ENCODE assay signal across 12 cellular contexts in genomic region chr13:113129921-113130750, GRCh38. TPM values are rescaled to one million over a fixed set of nuclear protein-coding genes. Genes with fewer than 3 reads are reported as not detected.
DNase-seq lines count a peak whose midpoint lies in the region; ATAC-seq and TF ChIP-seq lines count a peak whose summit lies in the region.
"Had no signal": no experiment of that assay in that cellular context is flagged by ENCODE, and none has a peak within 500 bp of the region (broad histone marks: within the 10 kb centered on the region; RNA-seq: fewer than 3 reads in every experiment).

No MANE protein-coding gene starts in this region.

- DNase-seq in activated T-cell treated with anti-CD3 and anti-CD28 coated beads, Interleukin-2, amount 50 U/mL, for 4 hours: no peak
- DNase-seq in activated T-cell treated with anti-CD3 and anti-CD28 coated beads for 4 hours (no peak), esophagus squamous epithelium (lab: John Stamatoyannopoulos, UW) (no peak), type B pancreatic cell (ENCODE audit: extremely low spot score, unreplicated experiment) (peak; percentile 65), NCI-H524 treated with DMSO at 0.1 percent for 48 hours (lab: John Stamatoyannopoulos, UW) (no peak), DMS79 (lab: John Stamatoyannopoulos, UW) (no peak)
- DNase-seq in naive thymus-derived CD8-positive, alpha-beta T cell: peak in 4 of 10 donors; percentile 26 to 69 (median 32)
- DNase-seq: AML-193, NCI-H524 had no signal

- WGBS in esophagus squamous epithelium, 2 donors: 72 to 74% methylated on average over 21 to 24 of the region's 60 CpGs

- H3K4me1 ChIP-seq in esophagus squamous epithelium: peaks cover 0 to 9% (median 0%) of the 10 kb centered on the region in 3 donors
- H3K4me1 ChIP-seq: adrenal gland, gastrocnemius medialis had no signal

- peak in 1 of 2 donors; percentile 75 for ATAC-seq in activated T-cell treated with anti-CD3 and anti-CD28 coated beads, Interleukin-2, amount 50 U/mL, for 4 hours
- peak; percentile 36 to 78 for ATAC-seq in naive thymus-derived CD8-positive, alpha-beta T cell
- ATAC-seq in GM18505 (IDR thresholded peaks at IDR 0.05; ENCODE audit: unreplicated experiment): no peak
- ATAC-seq: gastrocnemius medialis had no signal

- intact Hi-C loops in esophagus squamous epithelium (cut with DNase I): no loop called here

- no peaks in the 10 kb centered on the region for H3K36me3 Mint-ChIP-seq in activated T-cell treated with anti-CD3 and anti-CD28 coated beads, Interleukin-2, amount 50 U/mL, for 4 hours (ENCODE audit: insufficient read depth)
- no peaks in the 10 kb centered on the region for H3K36me3 Mint-ChIP-seq in naive thymus-derived CD8-positive, alpha-beta T cell
- H3K36me3 Mint-ChIP-seq in type B pancreatic cell: no peaks in the 10 kb centered on the region

- H3K9me3 ChIP-seq in esophagus squamous epithelium: no peaks in the 10 kb centered on the region
- H3K9me3 ChIP-seq: adrenal gland, gastrocnemius medialis had no signal

- peaks cover 6% of the 10 kb centered on the region for H3K4me1 Mint-ChIP-seq in activated T-cell treated with anti-CD3 and anti-CD28 coated beads, Interleukin-2, amount 50 U/mL, for 4 hours (ENCODE audit: low read depth)
- H3K4me1 Mint-ChIP-seq in naive thymus-derived CD8-positive, alpha-beta T cell: peaks cover 2 to 4% (median 4%) of the 10 kb centered on the region in 4 donors
- no peaks in the 10 kb centered on the region for H3K4me1 Mint-ChIP-seq in type B pancreatic cell (ENCODE audit: unreplicated experiment)

- peak overlapping the region; percentile 24 for H3K4me3 Mint-ChIP-seq in activated T-cell treated with anti-CD3 and anti-CD28 coated beads, Interleukin-2, amount 50 U/mL, for 4 hours
- H3K4me3 Mint-ChIP-seq in naive thymus-derived CD8-positive, alpha-beta T cell: peak overlapping the region in 8 of 10 donors; percentile 28 to 84 (median 62)
- H3K4me3 Mint-ChIP-seq in type B pancreatic cell: no peak overlapping the region

- POLR2A ChIA-PET in naive thymus-derived CD8-positive, alpha-beta T cell (lab: Charles Lee): no interaction called here

- H3K4me3 ChIP-seq in esophagus squamous epithelium: peak overlapping the region in 3 of 4 donors; percentile 22 to 46 (median 32)

- peaks cover 0 to 5% (median 0%) of the 10 kb centered on the region in 3 donors for H3K36me3 ChIP-seq in esophagus squamous epithelium
- H3K36me3 ChIP-seq: adrenal gland, gastrocnemius medialis had no signal

- TF ChIP-seq CTCF in esophagus squamous epithelium (IDR thresholded peaks at IDR 0.05): no peak
- no peak for TF ChIP-seq CTCF in type B pancreatic cell (conservative IDR thresholded peaks at IDR 0.05)

- H3K27me3 Mint-ChIP-seq in activated T-cell treated with anti-CD3 and anti-CD28 coated beads, Interleukin-2, amount 50 U/mL, for 4 hours (ENCODE audit: low read depth): peaks cover 16% of the 10 kb centered on the region
- peaks cover 7 to 40% (median 31%) of the 10 kb centered on the region in 5 donors for H3K27me3 Mint-ChIP-seq in naive thymus-derived CD8-positive, alpha-beta T cell
- peaks cover 9% of the 10 kb centered on the region for H3K27me3 Mint-ChIP-seq in type B pancreatic cell

- TF ChIP-seq POLR2A in esophagus squamous epithelium (IDR thresholded peaks at IDR 0.05): no peak
- no peak for TF ChIP-seq POLR2A in GM18505 (IDR thresholded peaks at IDR 0.05; ENCODE audit: borderline replicate concordance, extremely low read depth, insufficient read depth, insufficient read length)

- H3K27me3 ChIP-seq in esophagus squamous epithelium: peaks cover 0 to 48% (median 0%) of the 10 kb centered on the region in 4 donors
- H3K27me3 ChIP-seq: adrenal gland, gastrocnemius medialis had no signal

- no peak overlapping the region for H3K27ac ChIP-seq in esophagus squamous epithelium
- H3K27ac ChIP-seq: adrenal gland, gastrocnemius medialis had no signal

- H3K27ac Mint-ChIP-seq in naive thymus-derived CD8-positive, alpha-beta T cell: peak overlapping the region in 2 of 10 donors; percentile 22 to 33
- no peak overlapping the region for H3K27ac Mint-ChIP-seq in type B pancreatic cell

- no peaks in the 10 kb centered on the region for H3K9me3 Mint-ChIP-seq in activated T-cell treated with anti-CD3 and anti-CD28 coated beads, Interleukin-2, amount 50 U/mL, for 4 hours
- H3K9me3 Mint-ChIP-seq in naive thymus-derived CD8-positive, alpha-beta T cell: no peaks in the 10 kb centered on the region
- H3K9me3 Mint-ChIP-seq in type B pancreatic cell: no peaks in the 10 kb centered on the region

RNA-seq across cellular contexts. Expression of gene F10, which starts 7.5 kb away (rescaled TPM):
- total RNA-seq in activated T-cell treated with anti-CD3 and anti-CD28 coated beads, Interleukin-2, amount 50 U/mL, for 4 hours: not detected
- total RNA-seq in esophagus squamous epithelium (10 to 100 TPM in 1 of 4 donors, 1 to 10 TPM in 2, under 1 TPM in 1; 0.61 to 21.6 (median 4.5) TPM), type B pancreatic cell (ENCODE audit: low replicate concordance) (34.4 and 53.6 TPM in 2 replicates)
- total RNA-seq in naive thymus-derived CD8-positive, alpha-beta T cell: not detected
- not detected for polyA plus RNA-seq in naive thymus-derived CD8-positive, alpha-beta T cell

RNA-seq across cellular contexts. Expression of gene F7, which starts 24.5 kb away (rescaled TPM):
- under 1 TPM; 0.14 to 0.42 (median 0.38) TPM for total RNA-seq in activated T-cell treated with anti-CD3 and anti-CD28 coated beads, Interleukin-2, amount 50 U/mL, for 4 hours
- total RNA-seq in esophagus squamous epithelium (not detected), type B pancreatic cell (ENCODE audit: low replicate concordance) (3.0 and 5.3 TPM in 2 replicates)
- total RNA-seq in naive thymus-derived CD8-positive, alpha-beta T cell: under 1 TPM; 0.14 to 0.36 TPM
- under 1 TPM in 1 of 3 donors, not detected in 2; 0.16 TPM for polyA plus RNA-seq in naive thymus-derived CD8-positive, alpha-beta T cell

RNA-seq across cellular contexts. Expression of gene PROZ, which starts 28.3 kb away (rescaled TPM):
- not detected for total RNA-seq in activated T-cell treated with anti-CD3 and anti-CD28 coated beads, Interleukin-2, amount 50 U/mL, for 4 hours
- total RNA-seq in esophagus squamous epithelium (not detected), type B pancreatic cell (ENCODE audit: low replicate concordance) (not detected in 2 replicates)
- total RNA-seq in naive thymus-derived CD8-positive, alpha-beta T cell: not detected
- polyA plus RNA-seq in naive thymus-derived CD8-positive, alpha-beta T cell: not detected
- total RNA-seq: adrenal gland, gastrocnemius medialis had no signal
- polyA plus RNA-seq: adrenal gland had no signal
